In genomic region chr16:68778551-68779231, GRCh38 we compare ENCODE assay signal across 12 cellular contexts. TPM values are rescaled to one million over a fixed set of nuclear protein-coding genes. Genes with fewer than 3 reads are reported as not detected.
DNase-seq lines count a peak whose midpoint lies in the region; ATAC-seq, FAIRE-seq and TF ChIP-seq lines count a peak whose summit lies in the region.
"Had no signal": no experiment of that assay in that cellular context is flagged by ENCODE, and none has a peak within 500 bp of the region (broad histone marks: within the 10 kb centered on the region; RNA-seq: fewer than 3 reads in every experiment).

No MANE protein-coding gene starts in this region.

- ATAC-seq in GM23338 (peak; percentile 66), pancreas (peak; percentile 85 to 90 (median 87)), HG02970 (IDR thresholded peaks at IDR 0.05; ENCODE audit: low FRiP score, unreplicated experiment) (no peak), SK-N-SH treated with all-trans-retinoic acid at 6 μM for 48 hours (no peak)

- 20 to 23% methylated on average over 6 of the region's 6 CpGs for WGBS in esophagus squamous epithelium, 2 donors
- 10 to 11% methylated on average over 6 of the region's 6 CpGs for WGBS in pancreas, 2 donors

- no peaks in the 10 kb centered on the region; the same call in 1 of the 2 replicates for H3K36me3 ChIP-seq in GM23338 (ENCODE audit: insufficient read depth)
- peaks cover 0 to 15% (median 0%) of the 10 kb centered on the region in 3 donors for H3K36me3 ChIP-seq in esophagus squamous epithelium
- H3K36me3 ChIP-seq in pancreas: no peaks in the 10 kb centered on the region
- H3K36me3 ChIP-seq: neutrophil had no signal

- H3K27ac Mint-ChIP-seq in GM23338: peak overlapping the region; percentile 98

- no peak overlapping the region for H2AFZ ChIP-seq in GM23338

- no peaks in the 10 kb centered on the region for H3K9me3 Mint-ChIP-seq in GM23338
- H3K9me3 Mint-ChIP-seq: CD8-positive, alpha-beta memory T cell had no signal

- peaks cover 30% of the 10 kb centered on the region for H3K36me3 Mint-ChIP-seq in GM23338 (ENCODE audit: low read depth)
- H3K36me3 Mint-ChIP-seq: CD8-positive, alpha-beta memory T cell had no signal

- DNase-seq in GM23338 (ENCODE audit: low spot score): peak; percentile 83
- DNase-seq in NCI-H526 (lab: John Stamatoyannopoulos, UW): peak; percentile 85 to 88
- no peak for DNase-seq in esophagus squamous epithelium (lab: John Stamatoyannopoulos, UW)
- peak in 5 of 6 donors; percentile 72 to 88 (median 88) for DNase-seq in pancreas
- DNase-seq in glomerular visceral epithelial cell (ENCODE audit: extremely low spot score): no peak
- no peak for DNase-seq in activated CD4-positive, alpha-beta T cell treated with anti-CD3 and anti-CD28 coated beads for 4 hours
- DNase-seq: activated naive CD4-positive, alpha-beta T cell treated with Interleukin-2 at 50 U/mL for 16 hours; CD8-positive, alpha-beta memory T cell; MV-4-11 had no signal

- intact Hi-C loops in esophagus squamous epithelium (cut with DNase I) (no loop called here), pancreas (cut with DNase I) (no loop called here)

- no peaks in the 10 kb centered on the region for H3K27me3 ChIP-seq in GM23338 (ENCODE audit: insufficient read depth)
- H3K27me3 ChIP-seq in esophagus squamous epithelium: no peaks in the 10 kb centered on the region
- H3K27me3 ChIP-seq in pancreas: no peaks in the 10 kb centered on the region
- H3K27me3 ChIP-seq: neutrophil had no signal

- H3K4me1 Mint-ChIP-seq in GM23338: peaks cover 49% of the 10 kb centered on the region

- H3K4me1 ChIP-seq in GM23338 (ENCODE audit: insufficient read depth) (peaks cover 27% of the 10 kb centered on the region), esophagus squamous epithelium (peaks cover 9 to 75% (median 26%) of the 10 kb centered on the region in 3 donors), pancreas (peaks cover 76 to 80% (median 80%) of the 10 kb centered on the region in 3 donors)

- H3K9me2 ChIP-seq in GM23338 (ENCODE audit: insufficient read depth): no peaks in the 10 kb centered on the region

- peaks cover 38% of the 10 kb centered on the region for H3K79me2 ChIP-seq in GM23338 (replicated peaks; ENCODE audit: insufficient read depth)

- peaks cover 27% of the 10 kb centered on the region for H3F3A ChIP-seq in GM23338 (replicated peaks; ENCODE audit: low read depth)

- H3K4me3 Mint-ChIP-seq in GM23338: peak overlapping the region; percentile 27; the same call in 1 of the 3 replicates
- H3K4me3 Mint-ChIP-seq: CD8-positive, alpha-beta memory T cell had no signal

- no peaks in the 10 kb centered on the region for H4K20me1 ChIP-seq in GM23338 (replicated peaks; ENCODE audit: insufficient read depth)

- H3K4me3 ChIP-seq in GM23338: no peak overlapping the region
- H3K4me3 ChIP-seq in esophagus squamous epithelium: no peak overlapping the region
- H3K4me3 ChIP-seq in pancreas: no peak overlapping the region

- H3K27ac ChIP-seq in GM23338 (ENCODE audit: low read depth) (peak overlapping the region; percentile 92), esophagus squamous epithelium (peak overlapping the region; percentile 75 to 87 (median 82)), pancreas (peak overlapping the region; percentile 68 to 93 (median 82))
- H3K27ac ChIP-seq: neutrophil had no signal

- no peak for TF ChIP-seq CTCF in GM23338 (conservative IDR thresholded peaks at IDR 0.05; ENCODE audit: low read depth in 2 of 2)
- peak in 1 of 6 experiments; percentile 2 for TF ChIP-seq CTCF in esophagus squamous epithelium (IDR thresholded peaks at IDR 0.05)
- no peak for TF ChIP-seq CTCF in pancreas (IDR thresholded peaks at IDR 0.05)

- H3K9me3 ChIP-seq in esophagus squamous epithelium: no peaks in the 10 kb centered on the region
- no peaks in the 10 kb centered on the region for H3K9me3 ChIP-seq in pancreas
- H3K9me3 ChIP-seq: neutrophil had no signal

- H3K4me2 ChIP-seq in GM23338: peak overlapping the region; percentile 18; the same call in 1 of the 2 replicates

- no peak for TF ChIP-seq POLR2A in esophagus squamous epithelium (IDR thresholded peaks at IDR 0.05)

- peaks cover 6% of the 10 kb centered on the region for H3K27me3 Mint-ChIP-seq in GM23338 (ENCODE audit: insufficient read depth, low read depth, poor library complexity)

- FAIRE-seq in pancreas (lab: Jason Lieb, UNC): no peak

TF ChIP-seq in GM23338, 12 proteins besides CTCF, POLR2A, EP300 and RAD21:
- TF ChIP-seq JUNB (IDR thresholded peaks at IDR 0.05; ENCODE audit: unreplicated experiment) (no peak), ETS1 (IDR thresholded peaks at IDR 0.05) (0 out of 2 replicates have a peak, but pooled peaks have one; percentile 39)

TF ChIP-seq in SK-N-SH treated with all-trans-retinoic acid at 6 μM for 48 hours, 23 proteins besides CTCF, POLR2A, EP300 and RAD21:
- TF ChIP-seq ZFP3 (CRISPR knock-in tag; IDR thresholded peaks at IDR 0.05) (no peak), ARNTL (CRISPR knock-in tag; IDR thresholded peaks at IDR 0.05; ENCODE audit: borderline replicate concordance, low read depth) (no peak), ZNF70 (CRISPR knock-in tag; IDR thresholded peaks at IDR 0.05) (no peak), TSHZ2 (CRISPR knock-in tag; IDR thresholded peaks at IDR 0.05) (no peak), TOX (CRISPR knock-in tag; IDR thresholded peaks at IDR 0.05; ENCODE audit: borderline replicate concordance) (no peak), ZFP30 (CRISPR knock-in tag; IDR thresholded peaks at IDR 0.05) (no peak)
- TF ChIP-seq, protein P1, sequence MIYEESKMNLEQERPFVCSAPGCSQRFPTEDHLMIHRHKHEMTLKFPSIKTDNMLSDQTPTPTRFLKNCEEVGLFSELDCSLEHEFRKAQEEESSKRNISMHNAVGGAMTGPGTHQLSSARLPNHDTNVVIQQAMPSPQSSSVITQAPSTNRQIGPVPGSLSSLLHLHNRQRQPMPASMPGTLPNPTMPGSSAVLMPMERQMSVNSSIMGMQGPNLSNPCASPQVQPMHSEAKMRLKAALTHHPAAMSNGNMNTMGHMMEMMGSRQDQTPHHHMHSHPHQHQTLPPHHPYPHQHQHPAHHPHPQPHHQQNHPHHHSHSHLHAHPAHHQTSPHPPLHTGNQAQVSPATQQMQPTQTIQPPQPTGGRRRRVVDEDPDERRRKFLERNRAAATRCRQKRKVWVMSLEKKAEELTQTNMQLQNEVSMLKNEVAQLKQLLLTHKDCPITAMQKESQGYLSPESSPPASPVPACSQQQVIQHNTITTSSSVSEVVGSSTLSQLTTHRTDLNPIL (CRISPR knock-in tag; IDR thresholded peaks at IDR 0.05; ENCODE audit: low read depth): no peak

RNA-seq across cellular contexts. Expression of gene CDH1, which starts 41.6 kb away (rescaled TPM):
- 142 TPM in 2 replicates for total RNA-seq in GM23338 (2014; rRNA removed; shearing (Covaris generic))
- polyA plus RNA-seq in GM23338 (2016; fragmentation: Nextera tagmentation; extraction: Ambion mirVana) (58.1 and 64.1 TPM in 2 replicates), pancreas (10 to 100 TPM; 52.8 to 78.8 TPM)
- total RNA-seq in esophagus squamous epithelium (100 to 1,000 TPM in 3 of 4 donors, 10 to 100 TPM in 1; 72.7 to 302 (median 160) TPM), pancreas (100 to 1,000 TPM; 119 to 258 (median 162) TPM)

Comparison
In these comparisons a context has a peak if more than half of its experiments do, and no peak if none do; other contexts are left out.
1. ATAC-seq: peak in GM23338 (single experiment) and pancreas (4 of 4); none in HG02970 (single experiment) and SK-N-SH treated with all-trans-retinoic acid at 6 μM for 48 hours (single experiment).
2. DNase-seq: peak in GM23338 (single experiment), NCI-H526 (2 of 2) and pancreas (5 of 6); none in esophagus squamous epithelium (single experiment), glomerular visceral epithelial cell (single experiment) and activated CD4-positive, alpha-beta T cell treated with anti-CD3 and anti-CD28 coated beads for 4 hours (0 of 2).
3. Peak in every context shown above with its lines, with median percentiles within 50 percentile points of each other: H3K27ac ChIP-seq.